Comparison of ENCODE assay signal across 11 cellular contexts in genomic region chrX:136600059-136600458, GRCh38. TPM values are rescaled to one million over a fixed set of nuclear protein-coding genes. Genes with fewer than 3 reads are reported as not detected.
"Had no signal": no experiment of that assay in that cellular context is flagged by ENCODE, and none has a peak within 500 bp of the region (broad histone marks: within the 10 kb centered on the region; RNA-seq: fewer than 3 reads in every experiment).

No MANE protein-coding gene starts in this region.

- H3K4me3 ChIP-seq: GM23248, HAP-1 had no signal

- H3K9ac ChIP-seq: GM23248 had no signal

- H3K4me1 ChIP-seq: HAP-1 had no signal

- DNase-seq: GM23248, GOT3, H7, HFFc6 had no signal

- H3K9me3 Mint-ChIP-seq: HFFc6, IgD-negative memory B cell had no signal

- H3K4me3 Mint-ChIP-seq: HFFc6, IgD-negative memory B cell had no signal

- H3K27ac ChIP-seq: GM23248, HL-60 had no signal

- H3K9me3 ChIP-seq: HAP-1 had no signal

- H3K27ac Mint-ChIP-seq: HFFc6, IgD-negative memory B cell had no signal

- ATAC-seq: HCT116, HepG2 had no signal

- FAIRE-seq: HepG2 had no signal

- H3K36me3 ChIP-seq: HAP-1 had no signal

- H2AFZ ChIP-seq: GM23248 had no signal

- H3K36me3 Mint-ChIP-seq: IgD-negative memory B cell had no signal

- H3K4me1 Mint-ChIP-seq: IgD-negative memory B cell had no signal

RNA-seq across cellular contexts. Expression of gene CD40LG, which starts 47.9 kb away (rescaled TPM):
- total RNA-seq: GM23248, H4, H7, HepG2, HFFc6, HT1080 had no signal
- polyA plus RNA-seq: GM23248, HepG2 had no signal
